ENCODE assay signal across 16 cellular contexts in the genomic region with DNA sequence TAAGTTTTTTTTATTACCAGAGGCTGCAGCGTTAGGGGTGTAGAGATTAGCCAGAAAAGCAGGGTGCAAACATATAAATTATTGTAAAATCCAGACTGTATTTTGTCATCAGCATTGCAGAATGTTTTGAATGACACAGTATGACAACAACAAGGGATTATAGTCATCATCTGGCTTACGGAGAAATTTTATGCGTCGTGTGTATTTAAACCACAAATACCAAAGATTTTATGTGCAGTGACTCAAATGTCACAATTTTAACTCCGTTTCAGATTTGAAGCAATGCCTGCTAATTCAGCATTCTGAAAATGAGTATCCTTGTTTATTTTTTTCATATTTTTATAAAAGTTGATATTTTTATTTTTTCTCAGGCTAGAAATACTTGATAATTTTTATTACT. TPM values are rescaled to one million over a fixed set of nuclear protein-coding genes. Genes with fewer than 3 reads are reported as not detected.
DNase-seq lines count a peak whose midpoint lies in the region; ATAC-seq and TF ChIP-seq lines count a peak whose summit lies in the region.
"Had no signal": no experiment of that assay in that cellular context is flagged by ENCODE, and none has a peak within 500 bp of the region (broad histone marks: within the 10 kb centered on the region; RNA-seq: fewer than 3 reads in every experiment).

No MANE protein-coding gene starts in this region.

- TF ChIP-seq POLR2A in GM18505 (IDR thresholded peaks at IDR 0.05; ENCODE audit: borderline replicate concordance, extremely low read depth, insufficient read depth, insufficient read length) (no peak), stomach (IDR thresholded peaks at IDR 0.05) (no peak)

- POLR2A ChIA-PET in A673 (lab: Charles Lee; ENCODE audit: low non-redundant PET) = no interaction called here

- H3K27me3 ChIP-seq in A673 (replicated peaks; ENCODE audit: insufficient read depth, low read depth, low read length, poor library complexity) = no peaks in the 10 kb centered on the region
- H3K27me3 ChIP-seq in stomach = no peaks in the 10 kb centered on the region
- H3K27me3 ChIP-seq: esophagus muscularis mucosa, transverse colon had no signal

- no TSS peak for BruUV-seq in A673 (replicated peaks; lab: Mats Ljungman, UMichigan)

- ATAC-seq in GM18505 (IDR thresholded peaks at IDR 0.05; ENCODE audit: unreplicated experiment) = no peak
- ATAC-seq: stimulated activated memory B cell treated with anti-CD40 and anti-IgM and Interleukin-4, amounts not matched to agents 10 μg/mL and 1 μg/mL and 100 μg/mL, for 72 hours had no signal

- WGBS in stomach, 5 donors = 44 to 71% (median 60%) methylated on average over 5 of the region's 5 CpGs

- DNase-seq in A673 (ENCODE audit: low spot score) (no peak), HCEC 1CT (peak; percentile 81), amniotic stem cell (lab: John Stamatoyannopoulos, UW) (peak; percentile 28), glomerular visceral epithelial cell (ENCODE audit: extremely low spot score) (peak; percentile 10), DMS153 treated with DMSO at 0.1 percent for 48 hours (lab: John Stamatoyannopoulos, UW; ENCODE audit: unreplicated experiment) (no peak), stomach (no peak)
- DNase-seq in activated effector memory CD4-positive, alpha-beta T cell treated with anti-CD3 and anti-CD28 coated beads, Interleukin-2, amount 50 U/mL, for 16 hours = no peak
- DNase-seq: activated CD4-positive, alpha-beta memory T cell treated with anti-CD3 and anti-CD28 coated beads for 36 hours; activated T-cell treated with anti-CD3 and anti-CD28 coated beads, Interleukin-2, amount 50 U/mL, for 24 hours; CD4-positive, alpha-beta T cell; DMS79; Right ventricle myocardium superior; transverse colon had no signal

- H3K27ac ChIP-seq in A673 (ENCODE audit: low read depth, low read length, poor library complexity, severe bottlenecking) (peak overlapping the region; percentile 4), stomach (no peak overlapping the region)
- H3K27ac ChIP-seq: esophagus muscularis mucosa, transverse colon had no signal

- TF ChIP-seq CTCF in A673 (conservative IDR thresholded peaks at IDR 0.05; ENCODE audit: low read depth, low read length) (no peak), stomach (IDR thresholded peaks at IDR 0.05) (no peak)

- TF ChIP-seq EP300 in stomach (IDR thresholded peaks at IDR 0.05) = no peak

- H3K4me1 ChIP-seq in A673 (ENCODE audit: insufficient read depth, low read length, poor library complexity, severe bottlenecking) (peaks cover 18% of the 10 kb centered on the region), stomach (no peaks in the 10 kb centered on the region)
- H3K4me1 ChIP-seq: esophagus muscularis mucosa, transverse colon had no signal

- CTCF ChIA-PET in A673 (lab: Charles Lee) = no interaction called here

- H3K36me3 ChIP-seq in A673 (ENCODE audit: insufficient read depth, low read length, poor library complexity, severe bottlenecking) (no peaks in the 10 kb centered on the region), stomach (no peaks in the 10 kb centered on the region)
- H3K36me3 ChIP-seq: esophagus muscularis mucosa, transverse colon had no signal

- no peaks in the 10 kb centered on the region for H3K9me3 ChIP-seq in A673 (ENCODE audit: low read depth, low read length, poor library complexity, severe bottlenecking)
- no peaks in the 10 kb centered on the region for H3K9me3 ChIP-seq in stomach
- H3K9me3 ChIP-seq: esophagus muscularis mucosa, transverse colon had no signal

- intact Hi-C loops in A673 (cut with micrococcal nuclease; ENCODE audit: unreplicated experiment) (loop anchor here (2.0 to 10.0 kb wide), 2 partner anchors 110 to 1518 kb away; no protein-coding TSS in a partner anchor), stomach (cut with DNase I; ENCODE audit: low total_unique reads) (no loop called here)

- H3K4me3 ChIP-seq in A673 (ENCODE audit: low read depth, low read length, poor library complexity, severe bottlenecking) (no peak overlapping the region), stomach (no peak overlapping the region)
- H3K4me3 ChIP-seq: esophagus muscularis mucosa, transverse colon had no signal

RNA-seq across cellular contexts. Expression of a gene that starts 19.4 kb away (rescaled TPM):
- total RNA-seq in A673 (2021) (56.0 and 58.7 TPM in 2 replicates), stomach (100 to 1,000 TPM in 1 of 5 donors, 10 to 100 TPM in 4; 11.7 to 112 (median 70.9) TPM)
- polyA plus RNA-seq in stomach = 10 to 100 TPM in 1 of 3 donors, 1 to 10 TPM in 2; 4.3 to 11.9 (median 7.4) TPM

Comparison
In these comparisons a context has a peak if more than half of its experiments do, and no peak if none do; other contexts are left out.
1. DNase-seq: peak in HCEC 1CT (single experiment), amniotic stem cell (single experiment) and glomerular visceral epithelial cell (single experiment); none in A673 (single experiment), DMS153 treated with DMSO at 0.1 percent for 48 hours (single experiment), stomach (single experiment) and activated effector memory CD4-positive, alpha-beta T cell treated with anti-CD3 and anti-CD28 coated beads, Interleukin-2, amount 50 U/mL, for 16 hours (single experiment).